ENCODE assay signal across 19 cellular contexts in genomic region chr12:26032290-26032689, GRCh38.
DNase-seq lines count a peak whose midpoint lies in the region; ATAC-seq and TF ChIP-seq lines count a peak whose summit lies in the region.
"Had no signal": no experiment of that assay in that cellular context is flagged by ENCODE, and none has a peak within 500 bp of the region (broad histone marks: within the 10 kb centered on the region; RNA-seq: fewer than 3 reads in every experiment).

No MANE protein-coding gene starts in this region.

- no peak overlapping the region for H3K4me3 Mint-ChIP-seq in WTC11
- H3K4me3 Mint-ChIP-seq in T-cell: no peak overlapping the region
- no peak overlapping the region for H3K4me3 Mint-ChIP-seq in activated naive CD4-positive, alpha-beta T cell treated with anti-CD3 and anti-CD28 coated beads, Interleukin-2, amount 10 ng/mL, durations not matched to agents 7 days and 5 days
- H3K4me3 Mint-ChIP-seq: CD8-positive, alpha-beta memory T cell; GM23338 had no signal

- H3K4me1 Mint-ChIP-seq in WTC11 (peaks cover 27% of the 10 kb centered on the region), T-cell (no peaks in the 10 kb centered on the region)
- H3K4me1 Mint-ChIP-seq in activated naive CD4-positive, alpha-beta T cell treated with anti-CD3 and anti-CD28 coated beads, Interleukin-2, amount 10 ng/mL, durations not matched to agents 7 days and 5 days: no peaks in the 10 kb centered on the region
- H3K4me1 Mint-ChIP-seq: CD8-positive, alpha-beta memory T cell had no signal

- peaks cover 4% of the 10 kb centered on the region for H4K20me1 ChIP-seq in osteoblast (ENCODE audit: insufficient read depth, low read length)

- H3K27me3 ChIP-seq in left ventricle myocardium inferior (ENCODE audit: low read depth): no peaks in the 10 kb centered on the region
- no peaks in the 10 kb centered on the region for H3K27me3 ChIP-seq in osteoblast (ENCODE audit: insufficient read depth, low read length)
- H3K27me3 ChIP-seq: SJCRH30 had no signal

- CTCF ChIA-PET in WTC11 (lab: Charles Lee): interaction anchor here (1.4 kb wide), 1 partner anchor 12 kb away, joined by 3 read pairs; no protein-coding TSS in a partner anchor
- CTCF ChIA-PET in T-cell (lab: Charles Lee): interaction anchor here (0.8 to 1.4 kb wide), 6 partner anchors 12 to 877 kb away, joined by 3 to 7 read pairs (median 3); no protein-coding TSS in a partner anchor
- CTCF ChIA-PET in activated naive CD4-positive, alpha-beta T cell treated with anti-CD3 and anti-CD28 coated beads, Interleukin-2, amount 10 ng/mL, durations not matched to agents 7 days and 5 days (lab: Charles Lee): interaction anchor here (1.0 to 1.1 kb wide), 2 partner anchors 14 to 821 kb away, joined by 3 read pairs; no protein-coding TSS in a partner anchor

- H3K4me1 ChIP-seq in left ventricle myocardium inferior (peaks cover 36% of the 10 kb centered on the region), osteoblast (ENCODE audit: insufficient read depth, low read length) (peaks cover 53% of the 10 kb centered on the region)
- H3K4me1 ChIP-seq: SJCRH30 had no signal

- no peaks in the 10 kb centered on the region for H3K36me3 ChIP-seq in left ventricle myocardium inferior
- no peaks in the 10 kb centered on the region for H3K36me3 ChIP-seq in osteoblast (ENCODE audit: insufficient read depth, low read length)
- H3K36me3 ChIP-seq: SJCRH30 had no signal

- H3K27ac Mint-ChIP-seq in WTC11 (peak overlapping the region; percentile 49; the same call in 1 of the 2 replicates), T-cell (no peak overlapping the region)
- H3K27ac Mint-ChIP-seq in activated naive CD4-positive, alpha-beta T cell treated with anti-CD3 and anti-CD28 coated beads, Interleukin-2, amount 10 ng/mL, durations not matched to agents 7 days and 5 days: no peak overlapping the region
- H3K27ac Mint-ChIP-seq: CD8-positive, alpha-beta memory T cell; GM23338 had no signal

- H3K4me3 ChIP-seq in left ventricle myocardium inferior (no peak overlapping the region), osteoblast (ENCODE audit: insufficient read depth, low read length) (no peak overlapping the region)
- H3K4me3 ChIP-seq: GM12878, GM23338, SJCRH30 had no signal

- H3K9me3 Mint-ChIP-seq in WTC11: no peaks in the 10 kb centered on the region
- no peaks in the 10 kb centered on the region for H3K9me3 Mint-ChIP-seq in T-cell
- no peaks in the 10 kb centered on the region for H3K9me3 Mint-ChIP-seq in activated naive CD4-positive, alpha-beta T cell treated with anti-CD3 and anti-CD28 coated beads, Interleukin-2, amount 10 ng/mL, durations not matched to agents 7 days and 5 days
- H3K9me3 Mint-ChIP-seq: CD8-positive, alpha-beta memory T cell; GM23338 had no signal

- H3K9me3 ChIP-seq in left ventricle myocardium inferior (replicated peaks) (no peaks in the 10 kb centered on the region), osteoblast (ENCODE audit: low read depth, low read length) (no peaks in the 10 kb centered on the region)
- H3K9me3 ChIP-seq: SJCRH30 had no signal

- no peak for ATAC-seq in WTC11
- ATAC-seq in T-cell (replicated peaks in 1 of 4): no peak
- ATAC-seq: GM12878 had no signal

- peak overlapping the region; percentile 11 for H3K27ac ChIP-seq in left ventricle myocardium inferior (replicated peaks)
- peak overlapping the region; percentile 38 for H3K27ac ChIP-seq in osteoblast (ENCODE audit: low read depth, low read length)
- H3K27ac ChIP-seq: 22Rv1, C4-2B, KMS-11, SJCRH30 had no signal

- TF ChIP-seq CTCF in left ventricle myocardium inferior (IDR thresholded peaks at IDR 0.05; ENCODE audit: borderline replicate concordance) (no peak), WTC11 (IDR thresholded peaks at IDR 0.05) (no peak), osteoblast (IDR thresholded peaks at IDR 0.05; ENCODE audit: extremely low read depth, low read depth, low read length) (no peak)

- H2AFZ ChIP-seq in osteoblast (ENCODE audit: low read length): no peak overlapping the region
- H2AFZ ChIP-seq: GM23338 had no signal

- H3K36me3 Mint-ChIP-seq in WTC11 (no peaks in the 10 kb centered on the region), T-cell (no peaks in the 10 kb centered on the region)
- H3K36me3 Mint-ChIP-seq in activated naive CD4-positive, alpha-beta T cell treated with anti-CD3 and anti-CD28 coated beads, Interleukin-2, amount 10 ng/mL, durations not matched to agents 7 days and 5 days: no peaks in the 10 kb centered on the region
- H3K36me3 Mint-ChIP-seq: CD8-positive, alpha-beta memory T cell had no signal

- no peak overlapping the region for H3K4me2 ChIP-seq in osteoblast (ENCODE audit: insufficient read depth, low read length)
- H3K4me2 ChIP-seq: GM23338, KMS-11 had no signal

- DNase-seq in left ventricle myocardium inferior (no peak), cardiac septum (ENCODE audit: low spot score) (no peak), WTC11 (ENCODE audit: low spot score) (no peak), osteoblast (ENCODE audit: insufficient read length, low spot score, missing footprints) (no peak), GF-D8 (lab: John Stamatoyannopoulos, UW) (no peak), NAMALWA (ENCODE audit: low spot score) (no peak), T-cell (no peak)
- DNase-seq in activated naive CD4-positive, alpha-beta T cell treated with anti-CD3 and anti-CD28 coated beads, Interleukin-2, amount 10 ng/mL, durations not matched to agents 7 days and 5 days: no peak
- DNase-seq: CD8-positive, alpha-beta memory T cell; DMS79; NCI-H2029 treated with DMSO at 0.1 percent for 48 hours; NCI-H226; NCI-H748 treated with DMSO at 0.1 percent for 48 hours; SJCRH30 had no signal

- POLR2A ChIA-PET in WTC11 (lab: Charles Lee): no interaction called here
- POLR2A ChIA-PET in T-cell (lab: Charles Lee): no interaction called here

- intact Hi-C loops in left ventricle myocardium inferior (cut with micrococcal nuclease): no loop called here
- intact Hi-C loops in cardiac septum (cut with DNase I): no loop called here

- H3K79me2 ChIP-seq in osteoblast (ENCODE audit: insufficient read depth, low read length): peaks cover 85% of the 10 kb centered on the region

- H3K27me3 Mint-ChIP-seq in WTC11 (ENCODE audit: low read depth) (no peaks in the 10 kb centered on the region), T-cell (no peaks in the 10 kb centered on the region)
- peaks cover 4% of the 10 kb centered on the region for H3K27me3 Mint-ChIP-seq in activated naive CD4-positive, alpha-beta T cell treated with anti-CD3 and anti-CD28 coated beads, Interleukin-2, amount 10 ng/mL, durations not matched to agents 7 days and 5 days

TF ChIP-seq in WTC11, 78 proteins besides CTCF, POLR2A, EP300 and RAD21 (continues in another document):
- no peak for TF ChIP-seq ERG (CRISPR knock-in tag; IDR thresholded peaks at IDR 0.05)
- TF ChIP-seq ATF1 (CRISPR knock-in tag; IDR thresholded peaks at IDR 0.05): no peak
- TF ChIP-seq GTF2I (CRISPR knock-in tag; conservative IDR thresholded peaks at IDR 0.05): no peak
- TF ChIP-seq E2F5 (CRISPR knock-in tag; IDR thresholded peaks at IDR 0.05): no peak
- TF ChIP-seq SMAD3 (CRISPR knock-in tag; IDR thresholded peaks at IDR 0.05; ENCODE audit: borderline replicate concordance): no peak
- no peak for TF ChIP-seq CREM (CRISPR knock-in tag; IDR thresholded peaks at IDR 0.05)
- no peak for TF ChIP-seq PRDM15 (CRISPR knock-in tag; IDR thresholded peaks at IDR 0.05)
- no peak for TF ChIP-seq MYBL2 (CRISPR knock-in tag; IDR thresholded peaks at IDR 0.05)
